2 cellular contexts compared by ENCODE assay signal in genomic region chr3:170531557-170532335, GRCh38.
TF ChIP-seq lines count a peak whose summit lies in the region.

No MANE protein-coding gene starts in this region.

TF ChIP-seq in HEK293, 187 proteins besides CTCF, POLR2A, EP300 and RAD21 (continued from another document):
- TF ChIP-seq PRDM10 (tag by site-specific recombination; IDR thresholded peaks at IDR 0.05) (no peak), ZNF660 (tag by site-specific recombination; IDR thresholded peaks at IDR 0.05) (no peak)

TF ChIP-seq in GM23338, 12 proteins besides CTCF, POLR2A, EP300 and RAD21 (continued from another document):
- no peak for TF ChIP-seq REST (IDR thresholded peaks at IDR 0.05; ENCODE audit: unreplicated experiment)
- TF ChIP-seq ZNF331 (CRISPR knock-in tag; IDR thresholded peaks at IDR 0.05; ENCODE audit: low read depth), result no peak
- no peak for TF ChIP-seq ZNF114 (CRISPR knock-in tag; IDR thresholded peaks at IDR 0.05)
- no peak for TF ChIP-seq ZNF462 (CRISPR knock-in tag; IDR thresholded peaks at IDR 0.05)
